15 cellular contexts compared by ENCODE assay signal in the genomic region with DNA sequence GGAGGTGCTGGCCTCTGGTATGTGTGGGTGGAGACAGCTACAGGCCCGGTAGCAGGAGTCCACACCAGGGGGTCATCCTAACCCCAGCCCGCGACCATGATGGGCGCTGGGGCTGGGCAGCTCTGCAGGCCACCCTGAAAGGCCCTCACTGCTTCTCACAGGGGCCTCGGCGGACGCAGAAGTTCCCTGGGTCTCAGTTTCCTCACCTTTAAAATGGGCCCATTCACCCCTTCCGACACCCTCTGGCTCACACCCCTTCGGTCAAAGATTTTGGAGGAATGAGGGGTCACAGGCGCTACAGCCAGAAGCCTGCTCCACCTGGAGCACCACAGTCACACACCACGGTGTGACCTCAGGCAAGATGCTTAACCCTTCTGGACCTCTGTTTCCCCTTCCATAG. TPM values are rescaled to one million over a fixed set of nuclear protein-coding genes. Genes with fewer than 3 reads are reported as not detected.
DNase-seq lines count a peak whose midpoint lies in the region; ATAC-seq and TF ChIP-seq lines count a peak whose summit lies in the region.
"Had no signal": no experiment of that assay in that cellular context is flagged by ENCODE, and none has a peak within 500 bp of the region (broad histone marks: within the 10 kb centered on the region; RNA-seq: fewer than 3 reads in every experiment).

No MANE protein-coding gene starts in this region.

- H3K4me3 ChIP-seq in heart right ventricle (peak overlapping the region in 6 of 10 donors; percentile 15 to 66 (median 34)), esophagus (ENCODE audit: low read depth in 1 of 2, low read length in 2 of 2) (no peak overlapping the region), vagina (no peak overlapping the region)

- H3K27ac ChIP-seq in heart right ventricle (peak overlapping the region; percentile 50 to 99 (median 92)), esophagus (ENCODE audit: low read depth in 2 of 2, low read length in 1 of 2) (peak overlapping the region; percentile 33 to 82), vagina (peak overlapping the region; percentile 91)

- H3K36me3 Mint-ChIP-seq in osteocyte (ENCODE audit: unreplicated experiment), result no peaks in the 10 kb centered on the region
- no peaks in the 10 kb centered on the region for H3K36me3 Mint-ChIP-seq in activated T-cell treated with anti-CD3 and anti-CD28 coated beads, Interleukin-2, amount 50 U/mL, for 72 hours (ENCODE audit: insufficient read depth in 2 of 2)
- H3K36me3 Mint-ChIP-seq: activated naive CD8-positive, alpha-beta T cell had no signal

- intact Hi-C loops in heart right ventricle (cut with DNase I) (loop anchor here in 4 of 10 donors (5.0 to 10.0 kb wide), 4 partner anchors 36 to 106 kb away; no protein-coding TSS in a partner anchor), cardiac septum (cut with DNase I) (no loop called here), vagina (cut with DNase I) (no loop called here)

- no peaks in the 10 kb centered on the region for H3K9me3 Mint-ChIP-seq in osteocyte (ENCODE audit: unreplicated experiment)
- no peaks in the 10 kb centered on the region for H3K9me3 Mint-ChIP-seq in activated T-cell treated with anti-CD3 and anti-CD28 coated beads, Interleukin-2, amount 50 U/mL, for 72 hours

- H3K27ac Mint-ChIP-seq in osteocyte (ENCODE audit: unreplicated experiment), result peak overlapping the region; percentile 99
- no peak overlapping the region for H3K27ac Mint-ChIP-seq in activated T-cell treated with anti-CD3 and anti-CD28 coated beads, Interleukin-2, amount 50 U/mL, for 72 hours
- H3K27ac Mint-ChIP-seq: activated naive CD8-positive, alpha-beta T cell had no signal

- no peak for TF ChIP-seq POLR2A in vagina (IDR thresholded peaks at IDR 0.05)

- H3K27me3 ChIP-seq in heart right ventricle (no peaks in the 10 kb centered on the region), esophagus (ENCODE audit: control insufficient read depth in 1 of 2, insufficient read depth in 2 of 2, low read length in 2 of 2) (no peaks in the 10 kb centered on the region), vagina (no peaks in the 10 kb centered on the region)

- peak overlapping the region; percentile 66 for H3K4me3 Mint-ChIP-seq in osteocyte (ENCODE audit: unreplicated experiment)
- no peak overlapping the region for H3K4me3 Mint-ChIP-seq in activated T-cell treated with anti-CD3 and anti-CD28 coated beads, Interleukin-2, amount 50 U/mL, for 72 hours
- H3K4me3 Mint-ChIP-seq: activated naive CD8-positive, alpha-beta T cell had no signal

- peaks cover 100% of the 10 kb centered on the region for H3K4me1 Mint-ChIP-seq in osteocyte (ENCODE audit: unreplicated experiment)
- peaks cover 11% of the 10 kb centered on the region for H3K4me1 Mint-ChIP-seq in activated T-cell treated with anti-CD3 and anti-CD28 coated beads, Interleukin-2, amount 50 U/mL, for 72 hours (ENCODE audit: low read depth)

- H3K27me3 Mint-ChIP-seq in osteocyte (ENCODE audit: unreplicated experiment), result no peaks in the 10 kb centered on the region
- peaks cover 12% of the 10 kb centered on the region for H3K27me3 Mint-ChIP-seq in activated T-cell treated with anti-CD3 and anti-CD28 coated beads, Interleukin-2, amount 50 U/mL, for 72 hours (ENCODE audit: low read depth)

- no peak for TF ChIP-seq CTCF in heart right ventricle (IDR thresholded peaks at IDR 0.05)
- no peak for TF ChIP-seq CTCF in osteocyte (IDR thresholded peaks at IDR 0.05)
- TF ChIP-seq CTCF in vagina (IDR thresholded peaks at IDR 0.05), result no peak

- peaks cover 0 to 16% (median 0%) of the 10 kb centered on the region in 9 donors for H3K36me3 ChIP-seq in heart right ventricle
- no peaks in the 10 kb centered on the region for H3K36me3 ChIP-seq in esophagus (ENCODE audit: control insufficient read depth in 2 of 2, insufficient read depth in 2 of 2, low read length in 1 of 2)
- H3K36me3 ChIP-seq in vagina, result no peaks in the 10 kb centered on the region

- H3K9me3 ChIP-seq in heart right ventricle, result no peaks in the 10 kb centered on the region
- H3K9me3 ChIP-seq in esophagus (ENCODE audit: control insufficient read depth in 2 of 2, insufficient read depth in 1 of 2, low read depth in 1 of 2, low read length in 1 of 2), result no peaks in the 10 kb centered on the region
- H3K9me3 ChIP-seq in vagina, result no peaks in the 10 kb centered on the region

- no peak for ATAC-seq in heart right ventricle
- no peak for ATAC-seq in activated T-cell treated with anti-CD3 and anti-CD28 coated beads, Interleukin-2, amount 50 U/mL, for 72 hours (replicated peaks in 1 of 2)

- WGBS in heart right ventricle, 2 donors, result 75 to 78% methylated on average over 11 of the region's 11 CpGs
- WGBS in esophagus, 2 donors, result 82 to 84% methylated on average over 11 of the region's 11 CpGs

- DNase-seq in heart right ventricle, result no peak
- no peak for DNase-seq in cardiac septum (ENCODE audit: low spot score)
- no peak for DNase-seq in osteocyte (ENCODE audit: extremely low spot score, unreplicated experiment)
- DNase-seq in vagina (ENCODE audit: extremely low spot score in 2 of 2), result no peak
- no peak for DNase-seq in germinal center (ENCODE audit: low spot score)
- DNase-seq in activated T-cell treated with anti-CD3 and anti-CD28 coated beads, Interleukin-2, amount 50 U/mL, for 72 hours, result no peak
- DNase-seq in NCI-H510A treated with DMSO at 0.1 percent for 48 hours (lab: John Stamatoyannopoulos, UW), result no peak
- DNase-seq: NCI-H1105, posterior cingulate gyrus had no signal

- peaks cover 38 to 100% (median 95%) of the 10 kb centered on the region in 9 donors for H3K4me1 ChIP-seq in heart right ventricle
- H3K4me1 ChIP-seq in esophagus (ENCODE audit: control insufficient read depth in 2 of 2, insufficient read depth in 2 of 2, low read length in 1 of 2), result peaks cover 16 to 17% of the 10 kb centered on the region in 2 donors
- peaks cover 97% of the 10 kb centered on the region for H3K4me1 ChIP-seq in vagina

RNA-seq across cellular contexts. Expression of gene PLXND1, which starts 8.0 kb away (rescaled TPM):
- total RNA-seq in heart right ventricle, result 100 to 1,000 TPM in 1 of 10 donors, 10 to 100 TPM in 9; 40.9 to 106 (median 62.8) TPM
- polyA plus RNA-seq in heart right ventricle, result 100 to 1,000 TPM in 1 of 2 donors, 10 to 100 TPM in 1; 71.2 to 169 TPM
- 54.8 TPM for total RNA-seq in cardiac septum
- 10 to 100 TPM; 15.8 to 18.7 TPM for polyA plus RNA-seq in esophagus
- 316 and 358 TPM in 2 replicates for total RNA-seq in osteocyte
- total RNA-seq in vagina, result 96.5 TPM
- total RNA-seq in activated T-cell treated with anti-CD3 and anti-CD28 coated beads, Interleukin-2, amount 50 U/mL, for 72 hours, result 1 to 10 TPM; 4.1 to 4.2 TPM

RNA-seq across cellular contexts. Expression of gene H1-8, which starts 55.5 kb away (rescaled TPM):
- total RNA-seq in heart right ventricle (not detected), cardiac septum (not detected), osteocyte (not detected in 2 replicates), vagina (not detected)
- polyA plus RNA-seq in heart right ventricle (not detected), esophagus (not detected)
- total RNA-seq in activated T-cell treated with anti-CD3 and anti-CD28 coated beads, Interleukin-2, amount 50 U/mL, for 72 hours, result not detected
- total RNA-seq: A673, dermis blood vessel endothelial cell, lung microvascular endothelial cell, RPMI7951 had no signal

Comparison
In these comparisons a context has a peak if more than half of its experiments do, and no peak if none do; other contexts are left out.
1. H3K4me3 ChIP-seq: peak in heart right ventricle (6 of 10); none in esophagus (0 of 2) and vagina (0 of 2).
2. RNA of gene PLXND1, which starts 8.0 kb away (total RNA-seq): 316 to 358 TPM in osteocyte, 96.5 TPM in vagina (single experiment), 40.9 to 106 TPM in heart right ventricle and 54.8 TPM in cardiac septum (single experiment); 4.1 to 4.2 TPM in activated T-cell treated with anti-CD3 and anti-CD28 coated beads, Interleukin-2, amount 50 U/mL, for 72 hours; every median in the first group is over 4 times any median in the second.
3. Peak in every context shown above with its lines, with median percentiles within 50 percentile points of each other: H3K27ac ChIP-seq.